ENCODE assay signal across 8 cellular contexts in the genomic region with DNA sequence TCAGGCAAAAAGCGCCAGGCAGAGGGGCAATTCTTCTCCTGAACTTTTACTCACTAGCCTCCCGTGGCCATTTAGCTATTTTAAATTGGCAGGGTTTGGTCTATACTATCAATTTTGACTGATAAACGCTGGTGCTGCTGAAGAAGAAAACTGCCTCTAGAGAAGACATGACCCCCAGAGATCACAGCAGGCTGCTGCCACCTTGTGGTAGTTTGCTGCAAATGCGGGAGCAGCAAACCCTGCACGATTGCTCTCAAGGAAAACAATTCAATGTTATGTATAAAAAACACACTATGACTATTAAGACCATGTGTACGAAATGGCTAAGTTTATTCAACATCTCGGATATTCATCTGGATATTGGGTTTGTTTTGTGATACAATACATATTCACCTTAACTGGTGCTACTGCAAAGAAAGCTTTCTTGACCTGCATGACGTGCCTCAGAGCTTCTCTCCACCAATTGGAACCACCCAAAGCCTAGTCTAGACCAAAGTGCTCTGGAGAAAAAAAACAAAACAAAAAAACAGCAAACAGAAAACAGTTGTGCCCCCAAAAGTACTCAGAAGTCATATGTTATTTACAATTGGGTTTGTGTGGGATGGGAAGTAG. TPM values are rescaled to one million over a fixed set of nuclear protein-coding genes. Genes with fewer than 3 reads are reported as not detected.
A peak's percentile ranks its signal among the peaks of the same experiment; 100 is the strongest.
DNase-seq lines count a peak whose midpoint lies in the region; ATAC-seq, FAIRE-seq and TF ChIP-seq lines count a peak whose summit lies in the region.

No MANE protein-coding gene starts in this region.

- peak; percentile 60 for FAIRE-seq in endometrium (lab: Jason Lieb, UNC)

- peak; percentile 84 for ATAC-seq in GM18517 (IDR thresholded peaks at IDR 0.05; ENCODE audit: unreplicated experiment)
- ATAC-seq in HG03095 (IDR thresholded peaks at IDR 0.05; ENCODE audit: unreplicated experiment) = peak; percentile 70
- peak; percentile 72 to 79 for ATAC-seq in naive thymus-derived CD8-positive, alpha-beta T cell
- peak; percentile 84 to 86 for ATAC-seq in stimulated activated naive B cell treated with anti-CD40 and anti-IgM and Interleukin-4, amounts not matched to agents 10 μg/mL and 1 μg/mL and 100 μg/mL, for 72 hours (replicated peaks)

- TF ChIP-seq CTCF in AG09319 (IDR thresholded peaks at IDR 0.05; ENCODE audit: low read depth, low read length) = peak; percentile 100

- peak overlapping the region in 6 of 10 donors; percentile 24 to 91 (median 30) for H3K4me3 Mint-ChIP-seq in naive thymus-derived CD8-positive, alpha-beta T cell
- H3K4me3 Mint-ChIP-seq in stimulated activated naive B cell treated with anti-CD40 and anti-IgM and Interleukin-4, amounts not matched to agents 10 μg/mL and 1 μg/mL and 100 μg/mL, for 72 hours = no peak overlapping the region

- peaks cover 4 to 52% (median 25%) of the 10 kb centered on the region in 3 donors for H3K36me3 Mint-ChIP-seq in naive thymus-derived CD8-positive, alpha-beta T cell
- peaks cover 42 to 49% of the 10 kb centered on the region in 2 donors for H3K36me3 Mint-ChIP-seq in stimulated activated naive B cell treated with anti-CD40 and anti-IgM and Interleukin-4, amounts not matched to agents 10 μg/mL and 1 μg/mL and 100 μg/mL, for 72 hours

- POLR2A ChIA-PET in naive thymus-derived CD8-positive, alpha-beta T cell (lab: Charles Lee) = interaction anchor here (1.6 kb wide), 1 partner anchor 21 kb away, joined by 7 read pairs; the partner anchor contains the start of gene MCM3

- H3K4me1 Mint-ChIP-seq in naive thymus-derived CD8-positive, alpha-beta T cell = peaks cover 6 to 19% (median 14%) of the 10 kb centered on the region in 4 donors
- peaks cover 1 to 6% of the 10 kb centered on the region in 2 donors for H3K4me1 Mint-ChIP-seq in stimulated activated naive B cell treated with anti-CD40 and anti-IgM and Interleukin-4, amounts not matched to agents 10 μg/mL and 1 μg/mL and 100 μg/mL, for 72 hours

- H3K27me3 Mint-ChIP-seq in naive thymus-derived CD8-positive, alpha-beta T cell = no peaks in the 10 kb centered on the region
- H3K27me3 Mint-ChIP-seq in stimulated activated naive B cell treated with anti-CD40 and anti-IgM and Interleukin-4, amounts not matched to agents 10 μg/mL and 1 μg/mL and 100 μg/mL, for 72 hours = no peaks in the 10 kb centered on the region

- H3K9me3 Mint-ChIP-seq in naive thymus-derived CD8-positive, alpha-beta T cell = no peaks in the 10 kb centered on the region
- H3K9me3 Mint-ChIP-seq in stimulated activated naive B cell treated with anti-CD40 and anti-IgM and Interleukin-4, amounts not matched to agents 10 μg/mL and 1 μg/mL and 100 μg/mL, for 72 hours = no peaks in the 10 kb centered on the region

- DNase-seq in AG09319 (ENCODE audit: extremely low read depth, low read depth) (peak; percentile 54), NCI-H748 treated with DMSO at 0.1 percent for 48 hours (lab: John Stamatoyannopoulos, UW) (peak; percentile 47)
- peak; percentile 85 for DNase-seq in activated CD8-positive, alpha-beta memory T cell treated with anti-CD3 and anti-CD28 coated beads for 24 hours
- DNase-seq in naive thymus-derived CD8-positive, alpha-beta T cell = peak; percentile 44 to 82 (median 70)
- DNase-seq in stimulated activated naive B cell treated with anti-CD40 and anti-IgM and Interleukin-4, amounts not matched to agents 10 μg/mL and 1 μg/mL and 100 μg/mL, for 72 hours = peak; percentile 51

- H3K27ac Mint-ChIP-seq in naive thymus-derived CD8-positive, alpha-beta T cell = peak overlapping the region in 8 of 10 donors; percentile 29 to 91 (median 66)
- peak overlapping the region; percentile 2 for H3K27ac Mint-ChIP-seq in stimulated activated naive B cell treated with anti-CD40 and anti-IgM and Interleukin-4, amounts not matched to agents 10 μg/mL and 1 μg/mL and 100 μg/mL, for 72 hours

RNA-seq across cellular contexts. Expression of gene IL17F, which starts 19.5 kb away (rescaled TPM):
- total RNA-seq in naive thymus-derived CD8-positive, alpha-beta T cell = not detected
- polyA plus RNA-seq in naive thymus-derived CD8-positive, alpha-beta T cell = under 1 TPM in 2 of 3 donors, not detected in 1; 0.21 to 0.34 TPM

RNA-seq across cellular contexts. Expression of gene MCM3, which starts 20.7 kb away (rescaled TPM):
- total RNA-seq in naive thymus-derived CD8-positive, alpha-beta T cell = 10 to 100 TPM; 47.4 to 48.9 TPM
- polyA plus RNA-seq in naive thymus-derived CD8-positive, alpha-beta T cell = 10 to 100 TPM; 45.5 to 63.5 (median 57.7) TPM

Comparison
In these comparisons a context has a peak if more than half of its experiments do, and no peak if none do; other contexts are left out.
1. Peak in every context shown above with its lines: DNase-seq and ATAC-seq.
2. H3K4me3 Mint-ChIP-seq: peak in naive thymus-derived CD8-positive, alpha-beta T cell (6 of 10); none in stimulated activated naive B cell treated with anti-CD40 and anti-IgM and Interleukin-4, amounts not matched to agents 10 μg/mL and 1 μg/mL and 100 μg/mL, for 72 hours (0 of 2).